7 cellular contexts compared by ENCODE assay signal in the genomic region with DNA sequence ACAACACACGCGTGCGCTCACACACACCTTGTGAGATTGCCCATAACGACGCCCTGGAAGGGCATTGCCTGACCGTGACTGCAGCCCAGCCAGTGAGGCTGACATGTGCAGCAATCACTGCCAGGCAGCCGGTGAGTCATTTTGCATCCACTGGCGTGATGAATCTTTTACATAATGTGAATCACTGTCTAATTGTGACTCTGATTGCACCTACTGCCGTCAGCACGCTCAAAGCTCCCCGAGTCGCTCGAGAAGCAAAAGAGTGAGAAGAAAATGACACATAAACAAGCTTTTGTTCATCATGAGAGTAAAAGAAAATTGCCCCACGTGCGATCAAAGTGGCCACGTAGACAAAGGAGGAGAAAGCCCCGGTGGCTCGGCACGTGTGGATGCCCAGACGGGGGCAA.
DNase-seq lines count a peak whose midpoint lies in the region; ATAC-seq and TF ChIP-seq lines count a peak whose summit lies in the region.

No MANE protein-coding gene starts in this region.

- no peak overlapping the region for H3K27ac ChIP-seq in H9 (ENCODE audit: insufficient read length, low read depth, low read length)

- no peaks in the 10 kb centered on the region for H3K23me2 ChIP-seq in H9 (ENCODE audit: insufficient read length, low read depth, low read length, poor library complexity, severe bottlenecking)

- H2BK15ac ChIP-seq in H9 (ENCODE audit: low read depth, low read length), result no peak overlapping the region

- H3K4ac ChIP-seq in H9 (ENCODE audit: low read depth, low read length), result no peak overlapping the region

- H4K5ac ChIP-seq in H9 (ENCODE audit: insufficient read length, low read depth, low read length), result no peak overlapping the region

- H3K36me3 ChIP-seq in HAP-1 (replicated peaks), result no peaks in the 10 kb centered on the region

- no peak overlapping the region for H3K9ac ChIP-seq in H9 (ENCODE audit: extremely low read depth, insufficient read length, low read length)

- no peaks in the 10 kb centered on the region; the same call in 1 of the 2 replicates for H3K27me3 ChIP-seq in H9 (ENCODE audit: insufficient read depth, low read length)
- no peaks in the 10 kb centered on the region for H3K27me3 ChIP-seq in HAP-1 (ENCODE audit: low read depth)

- H3K9me3 ChIP-seq in H9 (ENCODE audit: control insufficient read depth, low read depth, low read length), result no peaks in the 10 kb centered on the region
- H3K9me3 ChIP-seq in HAP-1, result no peaks in the 10 kb centered on the region

- H3K56ac ChIP-seq in H9 (ENCODE audit: insufficient read length, low read depth, low read length), result no peak overlapping the region

- no CpG with 5 or more reads among the region's 20 CpGs for WGBS in H9 (ENCODE audit: extremely low coverage, insufficient read length, low lambda C conversion rate)

- no peak overlapping the region for H3K4me3 Mint-ChIP-seq in H9

- H3K36me3 Mint-ChIP-seq in H9 (ENCODE audit: insufficient read depth in 1 of 3, low read depth in 3 of 3), result peaks cover 0 to 5% (median 0%) of the 10 kb centered on the region in 3 experiments; a peak in 3 of 7 replicates

- no peak overlapping the region for H2AK5ac ChIP-seq in H9 (ENCODE audit: insufficient read length, low read length)

- H3K4me1 ChIP-seq in H9 (ENCODE audit: insufficient read depth, low read length) (no peaks in the 10 kb centered on the region), HAP-1 (no peaks in the 10 kb centered on the region)

- H2BK5ac ChIP-seq in H9 (ENCODE audit: insufficient read length, low read length), result no peak overlapping the region

- H2BK120ac ChIP-seq in H9 (ENCODE audit: low read depth, low read length, poor library complexity, severe bottlenecking), result no peak overlapping the region

- H3K4me2 ChIP-seq in H9 (ENCODE audit: insufficient read depth, insufficient read length, low read length), result no peak overlapping the region

- H3K9me3 Mint-ChIP-seq in H9, result peaks cover 4 to 8% of the 10 kb centered on the region in 2 experiments; a peak in 4 of 5 replicates

- in situ Hi-C loops in HAP-1 (cut with MboI; ENCODE audit: low sequenced_read_pairs), result no loop called here

- no peak overlapping the region for H4K8ac ChIP-seq in H9 (replicated peaks; ENCODE audit: insufficient read length, low read depth, low read length)

- no peak overlapping the region for H3K14ac ChIP-seq in H9 (ENCODE audit: insufficient read depth, low read length)

- no peak overlapping the region for H2AFZ ChIP-seq in H9 (ENCODE audit: low read length)

- H3K27me3 Mint-ChIP-seq in H9 (ENCODE audit: low read depth), result peaks cover 14% of the 10 kb centered on the region

- H3K23ac ChIP-seq in H9 (ENCODE audit: insufficient read length, low read depth, low read length), result no peak overlapping the region

- H3K4me3 ChIP-seq in HAP-1, result no peak overlapping the region

- no peak overlapping the region for H2BK20ac ChIP-seq in H9 (ENCODE audit: low read depth, low read length, poor library complexity, severe bottlenecking)

- H3K79me2 ChIP-seq in H9 (ENCODE audit: insufficient read depth, low read length), result no peaks in the 10 kb centered on the region

- H3K27ac Mint-ChIP-seq in H9, result no peak overlapping the region

- H3K18ac ChIP-seq in H9 (ENCODE audit: insufficient read length, low read depth, low read length), result no peak overlapping the region

- DNase-seq in activated CD4-positive, alpha-beta T cell treated with anti-CD3 and anti-CD28 coated beads, Interleukin-2, amount 50 U/mL, for 48 hours, result peak; percentile 65 to 74
- peak; percentile 30 to 63 (median 38) for DNase-seq in stimulated activated CD4-positive, alpha-beta T cell treated with anti-CD3 and anti-CD28 coated beads, TNF-alpha, amount 100 ng/mL, for 48 hours (ENCODE audit: low read depth in 3 of 3)
- no peak for DNase-seq in OCI-M1 (lab: John Stamatoyannopoulos, UW)
- no peak for DNase-seq in H9
- DNase-seq in HAP-1 (ENCODE audit: low spot score in 2 of 2), result no peak

- H4K91ac ChIP-seq in H9 (ENCODE audit: insufficient read length, low read depth, low read length), result no peak overlapping the region

- H3K4me1 Mint-ChIP-seq in H9, result peaks cover 0 to 6% of the 10 kb centered on the region in 2 experiments; a peak in 1 of 4 replicates

- H3T11ph ChIP-seq in H9 (ENCODE audit: low read length), result no peak overlapping the region

- H4K20me1 ChIP-seq in H9 (ENCODE audit: control insufficient read depth, insufficient read depth, insufficient read length), result no peaks in the 10 kb centered on the region

- no peaks in the 10 kb centered on the region for H3K79me1 ChIP-seq in H9 (ENCODE audit: insufficient read depth, low read depth, low read length, poor library complexity, severe bottlenecking)

- no peak overlapping the region for H2BK12ac ChIP-seq in H9 (ENCODE audit: insufficient read length, low read depth, low read length)

- no peak for TF ChIP-seq CTCF in H9 (conservative IDR thresholded peaks at IDR 0.05)

- ATAC-seq in GM19324 (IDR thresholded peaks at IDR 0.05; ENCODE audit: low FRiP score, unreplicated experiment), result peak; percentile 55
- ATAC-seq in HG03066 (IDR thresholded peaks at IDR 0.05; ENCODE audit: low read depth, unreplicated experiment), result peak; percentile 34

Comparison
In these comparisons a context has a peak if more than half of its experiments do, and no peak if none do; other contexts are left out.
1. DNase-seq: peak in activated CD4-positive, alpha-beta T cell treated with anti-CD3 and anti-CD28 coated beads, Interleukin-2, amount 50 U/mL, for 48 hours (2 of 2) and stimulated activated CD4-positive, alpha-beta T cell treated with anti-CD3 and anti-CD28 coated beads, TNF-alpha, amount 100 ng/mL, for 48 hours (3 of 3); none in OCI-M1 (single experiment), H9 (single experiment) and HAP-1 (0 of 2).